Comparison of ENCODE assay signal across 8 cellular contexts in genomic region chr1:97243973-97244560, GRCh38.
A peak's percentile ranks its signal among the peaks of the same experiment; 100 is the strongest.
DNase-seq lines count a peak whose midpoint lies in the region; ATAC-seq and TF ChIP-seq lines count a peak whose summit lies in the region.

No MANE protein-coding gene starts in this region.

- ATAC-seq in GM21717 (IDR thresholded peaks at IDR 0.05; ENCODE audit: unreplicated experiment) = peak; percentile 72
- ATAC-seq in omental fat pad (ENCODE audit: low FRiP score) = no peak
- ATAC-seq in HG02840 (IDR thresholded peaks at IDR 0.05; ENCODE audit: low FRiP score, unreplicated experiment) = no peak

- no peaks in the 10 kb centered on the region for H3K9me2 ChIP-seq in OCI-LY1 (ENCODE audit: low read depth, low read length)

- H2AFZ ChIP-seq in OCI-LY1 (ENCODE audit: low read length) = no peak overlapping the region

- no peak overlapping the region for H3K9ac ChIP-seq in OCI-LY1 (ENCODE audit: low read length)

- H3K4me1 ChIP-seq in OCI-LY1 (ENCODE audit: insufficient read depth, low read length, severe bottlenecking) = no peaks in the 10 kb centered on the region

- no peaks in the 10 kb centered on the region for H3K9me3 ChIP-seq in OCI-LY1 (ENCODE audit: low read length)

- no peaks in the 10 kb centered on the region for H4K20me1 ChIP-seq in OCI-LY1 (ENCODE audit: insufficient read depth, low read length)

- peak; percentile 25 for DNase-seq in EL
- peak; percentile 17 for DNase-seq in foreskin melanocyte
- DNase-seq in substantia nigra (lab: John Stamatoyannopoulos, UW) = no peak
- no peak for DNase-seq in omental fat pad (ENCODE audit: low spot score)
- DNase-seq in AG08396 (ENCODE audit: low spot score) = no peak

- H3K79me2 ChIP-seq in OCI-LY1 (ENCODE audit: insufficient read depth, low read length) = no peaks in the 10 kb centered on the region

- H3K27me3 ChIP-seq in OCI-LY1 (ENCODE audit: insufficient read depth, low read length) = no peaks in the 10 kb centered on the region

- H3K27ac ChIP-seq in OCI-LY1 (ENCODE audit: low read depth, low read length, poor library complexity, severe bottlenecking) (no peak overlapping the region), substantia nigra (ENCODE audit: low read depth, low read length, poor library complexity, severe bottlenecking) (no peak overlapping the region)

- H3K4me3 ChIP-seq in OCI-LY1 (ENCODE audit: low read depth, low read length, poor library complexity, severe bottlenecking) = no peak overlapping the region

- no peaks in the 10 kb centered on the region for H3K36me3 ChIP-seq in OCI-LY1 (ENCODE audit: insufficient read depth, low read length)

- peak; percentile 59; the same call in 1 of the 2 replicates for TF ChIP-seq CTCF in OCI-LY1 (IDR thresholded peaks at IDR 0.05; ENCODE audit: low read length)
- TF ChIP-seq CTCF in omental fat pad (IDR thresholded peaks at IDR 0.05) = no peak

- H3K4me2 ChIP-seq in OCI-LY1 (ENCODE audit: low read length) = no peak overlapping the region

- no peaks in the 10 kb centered on the region for H3F3A ChIP-seq in OCI-LY1 (ENCODE audit: insufficient read depth, low read length)

Comparison
In these comparisons a context has a peak if more than half of its experiments do, and no peak if none do; other contexts are left out.
1. DNase-seq: peak in EL (single experiment) and foreskin melanocyte (single experiment); none in substantia nigra (0 of 49), omental fat pad (single experiment) and AG08396 (single experiment).